3 cellular contexts compared by ENCODE assay signal in genomic region chr2:213710164-213710563, GRCh38.
A peak's percentile ranks its signal among the peaks of the same experiment; 100 is the strongest.
TF ChIP-seq lines count a peak whose summit lies in the region.

No MANE protein-coding gene starts in this region.

TF ChIP-seq in HepG2, 621 proteins besides CTCF, POLR2A, EP300 and RAD21:
- TF ChIP-seq MXI1 (IDR thresholded peaks at IDR 0.05; ENCODE audit: borderline replicate concordance, low read depth, low read length) (no peak), TFAP4 (IDR thresholded peaks at IDR 0.05; ENCODE audit: borderline replicate concordance, low read depth) (no peak), ATF7 (IDR thresholded peaks at IDR 0.05) (peak; percentile 98), ATF7 (CRISPR knock-in tag; IDR thresholded peaks at IDR 0.05) (no peak), CREB1 (IDR thresholded peaks at IDR 0.05) (peak; percentile 52; the same call in 1 of the 2 replicates), CREB1 (CRISPR knock-in tag; IDR thresholded peaks at IDR 0.05) (no peak)
- TF ChIP-seq, protein P1, sequence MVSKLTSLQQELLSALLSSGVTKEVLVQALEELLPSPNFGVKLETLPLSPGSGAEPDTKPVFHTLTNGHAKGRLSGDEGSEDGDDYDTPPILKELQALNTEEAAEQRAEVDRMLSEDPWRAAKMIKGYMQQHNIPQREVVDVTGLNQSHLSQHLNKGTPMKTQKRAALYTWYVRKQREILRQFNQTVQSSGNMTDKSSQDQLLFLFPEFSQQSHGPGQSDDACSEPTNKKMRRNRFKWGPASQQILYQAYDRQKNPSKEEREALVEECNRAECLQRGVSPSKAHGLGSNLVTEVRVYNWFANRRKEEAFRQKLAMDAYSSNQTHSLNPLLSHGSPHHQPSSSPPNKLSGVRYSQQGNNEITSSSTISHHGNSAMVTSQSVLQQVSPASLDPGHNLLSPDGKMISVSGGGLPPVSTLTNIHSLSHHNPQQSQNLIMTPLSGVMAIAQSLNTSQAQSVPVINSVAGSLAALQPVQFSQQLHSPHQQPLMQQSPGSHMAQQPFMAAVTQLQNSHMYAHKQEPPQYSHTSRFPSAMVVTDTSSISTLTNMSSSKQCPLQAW (CRISPR knock-in tag; IDR thresholded peaks at IDR 0.05) = no peak

TF ChIP-seq in HEK293, 187 proteins besides CTCF, POLR2A, EP300 and RAD21:
- TF ChIP-seq, protein P2, sequence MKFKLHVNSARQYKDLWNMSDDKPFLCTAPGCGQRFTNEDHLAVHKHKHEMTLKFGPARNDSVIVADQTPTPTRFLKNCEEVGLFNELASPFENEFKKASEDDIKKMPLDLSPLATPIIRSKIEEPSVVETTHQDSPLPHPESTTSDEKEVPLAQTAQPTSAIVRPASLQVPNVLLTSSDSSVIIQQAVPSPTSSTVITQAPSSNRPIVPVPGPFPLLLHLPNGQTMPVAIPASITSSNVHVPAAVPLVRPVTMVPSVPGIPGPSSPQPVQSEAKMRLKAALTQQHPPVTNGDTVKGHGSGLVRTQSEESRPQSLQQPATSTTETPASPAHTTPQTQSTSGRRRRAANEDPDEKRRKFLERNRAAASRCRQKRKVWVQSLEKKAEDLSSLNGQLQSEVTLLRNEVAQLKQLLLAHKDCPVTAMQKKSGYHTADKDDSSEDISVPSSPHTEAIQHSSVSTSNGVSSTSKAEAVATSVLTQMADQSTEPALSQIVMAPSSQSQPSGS (tag by site-specific recombination; IDR thresholded peaks at IDR 0.05; ENCODE audit: low read depth) = peak; percentile 69
- no peak for TF ChIP-seq ZBTB1 (tag by site-specific recombination; IDR thresholded peaks at IDR 0.05)

TF ChIP-seq in GM12878, 131 proteins besides CTCF, POLR2A, EP300 and RAD21:
- TF ChIP-seq MYB (IDR thresholded peaks at IDR 0.05; ENCODE audit: borderline replicate concordance, low read depth, low read length) (no peak), PAX8 (IDR thresholded peaks at IDR 0.05) (no peak), CHD2 (IDR thresholded peaks at IDR 0.05; ENCODE audit: borderline replicate concordance, low read depth, low read length) (no peak), ATF7 (IDR thresholded peaks at IDR 0.05; ENCODE audit: low read depth) (peak; percentile 32; the same call in 1 of the 2 replicates)
